ENCODE assay signal across 8 cellular contexts in the genomic region with DNA sequence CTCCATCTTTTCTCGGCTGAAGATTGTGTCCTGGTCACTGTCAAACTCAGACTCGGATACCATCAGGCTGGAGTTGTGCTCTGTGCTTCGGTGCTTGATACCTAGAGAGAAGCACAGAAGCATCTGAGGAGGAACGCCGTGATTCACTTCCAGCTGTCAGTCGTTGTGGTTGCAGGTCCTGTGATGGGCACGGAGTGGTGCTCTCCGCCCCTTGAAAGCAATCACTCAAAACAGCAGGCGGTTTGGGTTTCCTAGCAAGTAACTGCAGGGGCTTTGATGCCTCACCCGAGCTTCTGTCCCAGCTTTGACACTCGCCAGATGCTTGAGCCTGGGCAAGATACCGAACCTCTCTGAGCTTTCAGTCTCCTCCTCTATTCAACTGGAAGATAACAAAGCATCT. TPM values are rescaled to one million over a fixed set of nuclear protein-coding genes. Genes with fewer than 3 reads are reported as not detected.
DNase-seq lines count a peak whose midpoint lies in the region; TF ChIP-seq lines count a peak whose summit lies in the region.

No MANE protein-coding gene starts in this region.

- peak; percentile 46 for DNase-seq in stimulated activated CD4-positive, alpha-beta T cell treated with anti-CD3 and anti-CD28 coated beads, Interleukin-15, amount 100 ng/mL, for 24 hours
- DNase-seq in stimulated activated CD4-positive, alpha-beta T cell treated with anti-CD3 and anti-CD28 coated beads, Interleukin-12 subunit alpha, Interleukin-12 subunit beta, amount 100 ng/mL, for 4 hours: no peak
- peak; percentile 1 for DNase-seq in T-helper 22 cell (ENCODE audit: low read depth)
- peak; percentile 8 for DNase-seq in effector CD4-positive, alpha-beta T cell
- no peak for DNase-seq in transverse colon
- DNase-seq in dermis blood vessel endothelial cell: no peak
- DNase-seq in AG08396 (ENCODE audit: low spot score): no peak
- DNase-seq in caudate nucleus (lab: John Stamatoyannopoulos, UW): no peak

- no peaks in the 10 kb centered on the region for H3K4me1 ChIP-seq in transverse colon

- intact Hi-C loops in transverse colon (cut with DNase I; ENCODE audit: low total_unique reads): no loop called here

- no peak overlapping the region for H3K27ac ChIP-seq in transverse colon
- H3K27ac ChIP-seq in caudate nucleus (ENCODE audit: low read depth, low read length): no peak overlapping the region

- H3K9me3 ChIP-seq in transverse colon: no peaks in the 10 kb centered on the region

- no peak overlapping the region for H3K4me3 ChIP-seq in transverse colon

- TF ChIP-seq POLR2A in transverse colon (IDR thresholded peaks at IDR 0.05): no peak

- 58 to 67% methylated on average over 3 to 12 of the region's 12 CpGs for WGBS in transverse colon (ENCODE audit: low coverage in 1 of 2), 2 donors

- no peak for TF ChIP-seq EP300 in transverse colon (IDR thresholded peaks at IDR 0.05; ENCODE audit: low read depth)

- in situ Hi-C loops in transverse colon (cut with MboI; ENCODE audit: low pct_ligation_motif_present in 1 of 4, low pct_unique_long_range_greater_than_20kb in 1 of 4, low sequenced_read_pairs in 3 of 4): no loop called here

- H3K27me3 ChIP-seq in transverse colon: no peaks in the 10 kb centered on the region

- TF ChIP-seq CTCF in transverse colon (IDR thresholded peaks at IDR 0.05): no peak

- H3K36me3 ChIP-seq in transverse colon: no peaks in the 10 kb centered on the region

RNA-seq across cellular contexts. Expression of a gene that starts 52.5 kb away (rescaled TPM):
- total RNA-seq in transverse colon (10 to 100 TPM in 1 of 4 donors, 1 to 10 TPM in 3; 4.1 to 12.1 (median 7.9) TPM), dermis blood vessel endothelial cell (1.0 and 1.2 TPM in 2 replicates)

RNA-seq across cellular contexts. Expression of a gene that starts 57.9 kb away (rescaled TPM):
- total RNA-seq in transverse colon (1 to 10 TPM in 3 of 4 donors, under 1 TPM in 1; 0.96 to 5.2 (median 1.4) TPM), dermis blood vessel endothelial cell (0.05 and 0.17 TPM in 2 replicates)

Comparison
In these comparisons a context has a peak if more than half of its experiments do, and no peak if none do; other contexts are left out.
1. DNase-seq: peak in stimulated activated CD4-positive, alpha-beta T cell treated with anti-CD3 and anti-CD28 coated beads, Interleukin-15, amount 100 ng/mL, for 24 hours (single experiment), T-helper 22 cell (single experiment) and effector CD4-positive, alpha-beta T cell (single experiment); none in stimulated activated CD4-positive, alpha-beta T cell treated with anti-CD3 and anti-CD28 coated beads, Interleukin-12 subunit alpha, Interleukin-12 subunit beta, amount 100 ng/mL, for 4 hours (single experiment), transverse colon (single experiment), dermis blood vessel endothelial cell (single experiment), AG08396 (single experiment) and caudate nucleus (0 of 61).